28 cellular contexts compared by ENCODE assay signal in genomic region chr20:13700761-13701160, GRCh38.
"Had no signal": no experiment of that assay in that cellular context is flagged by ENCODE, and none has a peak within 500 bp of the region (broad histone marks: within the 10 kb centered on the region; RNA-seq: fewer than 3 reads in every experiment).

No MANE protein-coding gene starts in this region.

- H3K36me3 ChIP-seq: colonic mucosa, heart right ventricle, left lung, prostate gland, right atrium auricular region, transverse colon, upper lobe of right lung, uterus had no signal

- H3K4me3 ChIP-seq: colonic mucosa, heart right ventricle, left lung, mucosa of descending colon, prostate gland, right atrium auricular region, testis, transverse colon, upper lobe of right lung, uterus had no signal

- H3K9me3 ChIP-seq: colonic mucosa, heart right ventricle, left lung, mucosa of descending colon, prostate gland, right atrium auricular region, testis, transverse colon, upper lobe of right lung, uterus had no signal

- H3K27ac ChIP-seq: colonic mucosa, epithelial cell of prostate, heart right ventricle, left lung, parathyroid adenoma, right atrium auricular region, testis, transverse colon, upper lobe of right lung, uterus had no signal

- H3K27me3 ChIP-seq: colonic mucosa, heart right ventricle, left lung, right atrium auricular region, testis, transverse colon, upper lobe of right lung, uterus had no signal

- ATAC-seq: esophagus mucosa; heart right ventricle; left cardiac atrium; left lung; mucosa of descending colon; natural killer cell treated with Interleukin-12 subunit alpha and Interleukin-12 subunit beta and Interleukin-15 and Interleukin-18, amount 100 ng/mL, for 72 hours; sciatic nerve; stimulated activated memory B cell treated with anti-CD40 and anti-IgM and Interleukin-4, amounts not matched to agents 10 μg/mL and 1 μg/mL and 100 μg/mL, for 72 hours; stimulated activated naive CD8-positive, alpha-beta T cell treated with anti-CD3 and anti-CD28 coated beads, Interleukin-15, Interleukin-2, amounts not matched to agents 100 U/mL and 50 U/mL, for 24 hours; upper lobe of right lung had no signal

- DNase-seq: colonic mucosa; effector CD8-positive, alpha-beta T cell; endodermal cell; foreskin melanocyte; glutamatergic neuron; heart right ventricle; hippocampal formation; left cardiac atrium; left lung; mesenchymal stem cell; mucosa of descending colon; naive B cell; stimulated activated CD4-positive, alpha-beta T cell treated with anti-CD3 and anti-CD28 coated beads, Interleukin-2, amount 100 ng/mL, for 24 hours; stimulated activated CD4-positive, alpha-beta T cell treated with anti-CD3 and anti-CD28 coated beads, Interleukin-4, amount 100 ng/mL, for 24 hours; stimulated activated naive CD8-positive, alpha-beta T cell treated with anti-CD3 and anti-CD28 coated beads, Interleukin-15, Interleukin-2, amounts not matched to agents 100 U/mL and 50 U/mL, for 24 hours; substantia nigra; testis; transverse colon; upper lobe of right lung; uterus had no signal

- H3K4me1 ChIP-seq: colonic mucosa, left lung, parathyroid adenoma, prostate gland, right atrium auricular region, testis, transverse colon, upper lobe of right lung, uterus had no signal
